Comparison of ENCODE assay signal across 18 cellular contexts in genomic region chr2:19367346-19367745, GRCh38. TPM values are rescaled to one million over a fixed set of nuclear protein-coding genes. Genes with fewer than 3 reads are reported as not detected.
DNase-seq lines count a peak whose midpoint lies in the region; ATAC-seq and TF ChIP-seq lines count a peak whose summit lies in the region.
"Had no signal": no experiment of that assay in that cellular context is flagged by ENCODE, and none has a peak within 500 bp of the region (broad histone marks: within the 10 kb centered on the region; RNA-seq: fewer than 3 reads in every experiment).

No MANE protein-coding gene starts in this region.

- H3K27ac ChIP-seq in GM23248 (no peak overlapping the region), psoas muscle (no peak overlapping the region)
- H3K27ac ChIP-seq: A549, PC-9 had no signal

- no peak overlapping the region for H3K4me3 ChIP-seq in GM23248
- no peak overlapping the region for H3K4me3 ChIP-seq in NB4 (ENCODE audit: low read depth, low read length)
- H3K4me3 ChIP-seq in psoas muscle, result no peak overlapping the region
- H3K4me3 ChIP-seq: A549, HAP-1, PC-9 had no signal

- intact Hi-C loops in psoas muscle (cut with DNase I), result loop anchor here (10.0 kb wide), 2 partner anchors 373 to 483 kb away; no protein-coding TSS in a partner anchor

- H3K9me3 ChIP-seq in GM23248 (ENCODE audit: low read depth), result no peaks in the 10 kb centered on the region
- H3K9me3 ChIP-seq in psoas muscle, result no peaks in the 10 kb centered on the region
- H3K9me3 ChIP-seq: A549, HAP-1 had no signal

- H3K4me1 ChIP-seq in GM23248 (ENCODE audit: insufficient read depth) (no peaks in the 10 kb centered on the region), psoas muscle (no peaks in the 10 kb centered on the region)

- H3K27me3 ChIP-seq in GM23248 (replicated peaks; ENCODE audit: insufficient read depth) (no peaks in the 10 kb centered on the region), psoas muscle (ENCODE audit: insufficient read depth in 3 of 3, low read length in 2 of 3) (peaks cover 0 to 4% (median 0%) of the 10 kb centered on the region in 3 donors)

- H3F3A ChIP-seq in GM23248 (ENCODE audit: insufficient read depth), result no peaks in the 10 kb centered on the region

- no peak for TF ChIP-seq CTCF in NB4 (IDR thresholded peaks at IDR 0.05; ENCODE audit: low read depth, low read length)
- no peak for TF ChIP-seq CTCF in psoas muscle (IDR thresholded peaks at IDR 0.05)

- H2AFZ ChIP-seq in GM23248, result no peak overlapping the region
- H2AFZ ChIP-seq: PC-9 had no signal

- H3K36me3 ChIP-seq in GM23248 (ENCODE audit: low read depth) (no peaks in the 10 kb centered on the region), psoas muscle (ENCODE audit: insufficient read depth in 1 of 2, low read depth in 1 of 2) (no peaks in the 10 kb centered on the region)
- H3K36me3 ChIP-seq: HAP-1 had no signal

- no peaks in the 10 kb centered on the region for H3K79me2 ChIP-seq in GM23248 (ENCODE audit: insufficient read depth)

- in situ Hi-C loops in GM23248 (cut with MboI), result loop anchor here (5.0 to 10.0 kb wide), 2 partner anchors 623 to 845 kb away; no protein-coding TSS in a partner anchor

- DNase-seq in AG08395 (ENCODE audit: low spot score), result peak; percentile 47
- DNase-seq in GM23248, result peak; percentile 68
- peak; percentile 35 for DNase-seq in NB4 (ENCODE audit: low read depth)
- DNase-seq in fibroblast of gingiva (ENCODE audit: low read depth), result peak; percentile 75
- no peak for DNase-seq in psoas muscle
- DNase-seq in EL, result no peak
- DNase-seq in HCEC 1CT, result no peak
- DNase-seq: C1 segment of cervical spinal cord; DMS79; NCI-H1092 treated with DMSO at 0.1 percent for 48 hours; NCI-H2081 treated with DMSO at 0.1 percent for 48 hours; NCI-H446 treated with DMSO at 0.1 percent for 48 hours; NCI-H69; NK-92 treated with Interleukin-12 subunit alpha and Interleukin-12 subunit beta, amount 100 ng/mL, for 24 hours; PC-9; T-helper 1 cell had no signal

- no peaks in the 10 kb centered on the region for H3K9me2 ChIP-seq in GM23248 (ENCODE audit: insufficient read depth)

- TF ChIP-seq POLR2A in NB4 (IDR thresholded peaks at IDR 0.05; ENCODE audit: extremely low read depth, insufficient read length), result no peak

- no peak overlapping the region for H3K4me2 ChIP-seq in GM23248 (ENCODE audit: unreplicated experiment)
- H3K4me2 ChIP-seq: A549, PC-9 had no signal

- 37% methylated on average over 5 of the region's 5 CpGs for WGBS in GM23248 (ENCODE audit: low coverage in 1 of 2, low lambda C conversion rate in 2 of 2, missing lambda C conversion rate in 2 of 2), 2 experiments
- 54 to 59% (median 58%) methylated on average over 5 of the region's 5 CpGs for WGBS in psoas muscle, 3 donors

- no peak for ATAC-seq in psoas muscle
- ATAC-seq: A549 had no signal

- H3K9ac ChIP-seq in GM23248, result no peak overlapping the region

- no peaks in the 10 kb centered on the region for H4K20me1 ChIP-seq in GM23248 (ENCODE audit: insufficient read depth)

RNA-seq across cellular contexts. Expression of gene OSR1, which starts 8.9 kb away (rescaled TPM):
- total RNA-seq in GM23248 (2014; rRNA removed; shearing (Covaris generic)), result 9.1 and 16.9 TPM in 2 replicates
- 21.1 and 22.7 TPM in 2 replicates for polyA plus RNA-seq in GM23248 (2016; fragmentation: Nextera tagmentation; extraction: Ambion mirVana)
- 1 to 10 TPM; 2.0 to 6.7 (median 3.3) TPM for total RNA-seq in psoas muscle
- polyA plus RNA-seq in psoas muscle, result 1 to 10 TPM; 1.1 to 3.3 (median 1.3) TPM

Comparison
In these comparisons a context has a peak if more than half of its experiments do, and no peak if none do; other contexts are left out.
1. DNase-seq: peak in AG08395 (single experiment), GM23248 (single experiment), NB4 (single experiment) and fibroblast of gingiva (single experiment); none in psoas muscle (0 of 2), EL (single experiment) and HCEC 1CT (single experiment).